Comparison of ENCODE assay signal across 12 cellular contexts in the genomic region with DNA sequence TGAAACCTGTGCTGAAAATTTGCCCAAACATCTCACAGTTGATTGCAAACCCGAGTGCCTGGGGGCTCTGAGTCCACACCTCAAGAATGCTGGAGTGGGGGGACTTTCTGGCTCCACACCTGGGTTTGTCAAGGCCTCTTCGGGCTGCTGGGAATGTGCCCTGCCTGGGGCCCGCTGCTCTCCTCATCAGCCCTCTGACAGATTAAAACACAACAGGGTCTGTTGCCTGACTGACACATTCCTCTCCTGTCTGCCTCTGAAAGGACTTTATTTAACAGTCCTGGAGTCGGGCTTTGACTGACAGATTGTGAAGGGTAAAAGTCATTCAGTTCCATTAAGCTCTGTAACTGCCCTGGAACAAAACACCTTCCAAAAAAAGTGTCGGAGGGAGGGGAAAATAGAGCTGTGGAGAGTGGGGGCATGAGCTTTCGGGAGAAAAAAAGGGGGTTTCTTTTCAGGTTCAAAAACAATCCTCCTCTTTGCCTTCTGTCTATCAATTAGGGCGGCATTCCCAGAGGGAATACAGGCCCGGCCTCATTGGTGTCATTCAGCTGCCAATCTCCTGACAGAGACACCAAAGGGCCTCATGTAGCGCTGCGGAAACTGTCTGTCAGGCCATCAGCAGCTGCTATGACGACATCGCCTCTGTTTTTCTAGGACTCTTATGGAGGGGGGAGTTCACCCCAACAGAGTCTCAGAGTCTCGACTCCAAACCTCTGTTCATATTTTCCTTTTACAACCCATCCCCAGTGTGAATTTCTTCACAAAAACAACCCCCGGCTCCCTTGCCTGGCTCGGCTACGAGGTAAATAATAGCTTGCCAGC.
DNase-seq lines count a peak whose midpoint lies in the region; ATAC-seq and TF ChIP-seq lines count a peak whose summit lies in the region.
"Had no signal": no experiment of that assay in that cellular context is flagged by ENCODE, and none has a peak within 500 bp of the region (broad histone marks: within the 10 kb centered on the region; RNA-seq: fewer than 3 reads in every experiment).

No MANE protein-coding gene starts in this region.

- DNase-seq in PC-3: peak; percentile 2
- peak; percentile 78 for DNase-seq in endodermal cell
- peak; percentile 4 for DNase-seq in midbrain (lab: John Stamatoyannopoulos, UW)
- peak; percentile 86 to 87 for DNase-seq in tibial artery
- DNase-seq in germinal center (ENCODE audit: low spot score): no peak
- no peak for DNase-seq in mucosa of descending colon
- DNase-seq: activated CD8-positive, alpha-beta T cell treated with anti-CD3 and anti-CD28 coated beads for 36 hours; Calu3; immature natural killer cell had no signal

- no peaks in the 10 kb centered on the region for H3K27me3 Mint-ChIP-seq in endodermal cell (ENCODE audit: insufficient read depth)
- H3K27me3 Mint-ChIP-seq: activated naive CD8-positive, alpha-beta T cell had no signal

- peaks cover 62% of the 10 kb centered on the region for H3K27me3 ChIP-seq in PC-3 (ENCODE audit: low read length)
- no peaks in the 10 kb centered on the region for H3K27me3 ChIP-seq in endodermal cell (ENCODE audit: control insufficient read depth, insufficient read depth, low read length, poor library complexity, severe bottlenecking)
- no peaks in the 10 kb centered on the region for H3K27me3 ChIP-seq in tibial artery

- H3K79me2 ChIP-seq in PC-3 (ENCODE audit: low read length): no peaks in the 10 kb centered on the region

- no peak overlapping the region for H3K4me2 ChIP-seq in PC-3 (ENCODE audit: low read length)

- H3K27ac Mint-ChIP-seq in endodermal cell: no peak overlapping the region
- H3K27ac Mint-ChIP-seq: activated CD8-positive, alpha-beta T cell treated with anti-CD3 and anti-CD28 coated beads for 36 hours; activated naive CD8-positive, alpha-beta T cell; immature natural killer cell had no signal

- no peaks in the 10 kb centered on the region for H3K9me3 Mint-ChIP-seq in endodermal cell
- H3K9me3 Mint-ChIP-seq: activated CD8-positive, alpha-beta T cell treated with anti-CD3 and anti-CD28 coated beads for 36 hours; immature natural killer cell had no signal

- no TSS peak for BruUV-seq in PC-3 (replicated peaks; lab: Mats Ljungman, UMichigan)

- H3K4me3 Mint-ChIP-seq in endodermal cell: no peak overlapping the region
- H3K4me3 Mint-ChIP-seq: activated CD8-positive, alpha-beta T cell treated with anti-CD3 and anti-CD28 coated beads for 36 hours; activated naive CD8-positive, alpha-beta T cell; immature natural killer cell had no signal

- H3F3A ChIP-seq in PC-3 (ENCODE audit: low read length, unreplicated experiment): no peaks in the 10 kb centered on the region

- CTCF ChIA-PET in PC-3 (lab: Charles Lee): no interaction called here

- no peaks in the 10 kb centered on the region for H4K20me1 ChIP-seq in PC-3 (ENCODE audit: low read length)

- H3K9me3 ChIP-seq in PC-3 (ENCODE audit: low read length): no peaks in the 10 kb centered on the region
- H3K9me3 ChIP-seq in endodermal cell (ENCODE audit: control insufficient read depth, low read length): no peaks in the 10 kb centered on the region
- H3K9me3 ChIP-seq in tibial artery: no peaks in the 10 kb centered on the region
- no peaks in the 10 kb centered on the region for H3K9me3 ChIP-seq in mucosa of descending colon

- TF ChIP-seq CTCF in PC-3 (conservative IDR thresholded peaks at IDR 0.05; ENCODE audit: low read depth, low read length): no peak
- TF ChIP-seq CTCF in endodermal cell (conservative IDR thresholded peaks at IDR 0.05): no peak
- no peak for TF ChIP-seq CTCF in tibial artery (IDR thresholded peaks at IDR 0.05)
- no peak for TF ChIP-seq CTCF in mucosa of descending colon (IDR thresholded peaks at IDR 0.05)

- intact Hi-C loops in PC-3 (cut with micrococcal nuclease) (no loop called here), tibial artery (cut with DNase I; ENCODE audit: low total_unique reads) (loop anchor here (10.0 kb wide), 1 partner anchor 92 kb away; no protein-coding TSS in a partner anchor), mucosa of descending colon (cut with DNase I, micrococcal nuclease) (no loop called here)

- H3K9ac ChIP-seq in PC-3 (ENCODE audit: low read length): no peak overlapping the region
- no peak overlapping the region for H3K9ac ChIP-seq in endodermal cell (ENCODE audit: extremely low read depth, low read length, poor library complexity, severe bottlenecking)

- no peaks in the 10 kb centered on the region for H3K36me3 ChIP-seq in PC-3 (ENCODE audit: low read depth, low read length)
- H3K36me3 ChIP-seq in endodermal cell (ENCODE audit: control insufficient read depth, insufficient read depth, low read length): no peaks in the 10 kb centered on the region
- H3K36me3 ChIP-seq in tibial artery: no peaks in the 10 kb centered on the region
- H3K36me3 ChIP-seq in mucosa of descending colon (ENCODE audit: low read depth): no peaks in the 10 kb centered on the region

- H3K4me3 ChIP-seq in PC-3 (ENCODE audit: low read length) (no peak overlapping the region), endodermal cell (ENCODE audit: low read length) (no peak overlapping the region), tibial artery (no peak overlapping the region), mucosa of descending colon (no peak overlapping the region)
- H3K4me3 ChIP-seq: SK-N-MC had no signal

- H3K9me2 ChIP-seq in PC-3 (replicated peaks; ENCODE audit: low read length): no peaks in the 10 kb centered on the region

- peaks cover 23% of the 10 kb centered on the region for H3K4me1 Mint-ChIP-seq in endodermal cell
- H3K4me1 Mint-ChIP-seq: immature natural killer cell had no signal

- POLR2A ChIA-PET in PC-3 (lab: Charles Lee; ENCODE audit: unreplicated experiment): no interaction called here

- H3K27ac ChIP-seq in PC-3 (ENCODE audit: low read length): no peak overlapping the region
- H3K27ac ChIP-seq in endodermal cell (ENCODE audit: low read depth, low read length): peak overlapping the region; percentile 95
- H3K27ac ChIP-seq in tibial artery: peak overlapping the region; percentile 88 to 89
- H3K27ac ChIP-seq: SK-N-MC had no signal

- ATAC-seq in PC-3: no peak
- no peak for ATAC-seq in HG03196 (IDR thresholded peaks at IDR 0.05; ENCODE audit: unreplicated experiment)
- no peak for ATAC-seq in mucosa of descending colon
- ATAC-seq: activated CD8-positive, alpha-beta T cell treated with anti-CD3 and anti-CD28 coated beads for 36 hours had no signal

- 55 to 72% methylated on average over 2 to 16 of the region's 16 CpGs for WGBS in endodermal cell (ENCODE audit: insufficient coverage in 1 of 2, insufficient read length in 1 of 2), 2 experiments

- H2AFZ ChIP-seq in PC-3 (ENCODE audit: low read length): no peak overlapping the region

- no peaks in the 10 kb centered on the region for H3K36me3 Mint-ChIP-seq in endodermal cell (ENCODE audit: low read depth)
- H3K36me3 Mint-ChIP-seq: activated naive CD8-positive, alpha-beta T cell; immature natural killer cell had no signal

- no peaks in the 10 kb centered on the region for H3K4me1 ChIP-seq in PC-3 (ENCODE audit: insufficient read depth, low read length)
- H3K4me1 ChIP-seq in endodermal cell (ENCODE audit: control insufficient read depth, insufficient read depth, low read length): peaks cover 12% of the 10 kb centered on the region
- H3K4me1 ChIP-seq in tibial artery: peaks cover 0 to 65% (median 31%) of the 10 kb centered on the region in 4 donors
- no peaks in the 10 kb centered on the region for H3K4me1 ChIP-seq in mucosa of descending colon (ENCODE audit: low read depth)

Comparison
In these comparisons a context has a peak if more than half of its experiments do, and no peak if none do; other contexts are left out.
1. DNase-seq: peak in PC-3 (single experiment), endodermal cell (single experiment), midbrain (single experiment) and tibial artery (2 of 2); none in germinal center (single experiment) and mucosa of descending colon (0 of 3).